23 cellular contexts compared by ENCODE assay signal in the genomic region with DNA sequence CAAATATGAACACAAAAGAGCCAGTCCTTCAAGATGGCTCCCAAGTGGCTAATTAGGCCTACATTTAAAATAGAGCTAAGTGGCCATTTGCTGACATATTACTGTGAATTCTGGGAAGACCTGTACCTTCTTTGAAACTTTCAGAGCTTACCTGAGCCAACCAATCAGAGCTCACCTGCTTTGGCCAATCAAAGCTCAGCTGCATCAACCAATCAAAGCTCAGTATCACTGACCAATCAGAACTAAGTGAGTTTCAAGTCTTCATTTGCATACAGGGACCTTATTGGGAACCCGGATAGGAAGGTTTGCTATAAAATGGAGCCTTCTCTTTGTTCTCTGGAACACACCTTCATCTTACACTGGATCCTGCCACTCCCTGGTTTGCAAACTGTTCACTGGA.
DNase-seq lines count a peak whose midpoint lies in the region; ATAC-seq, FAIRE-seq and TF ChIP-seq lines count a peak whose summit lies in the region.
"Had no signal": no experiment of that assay in that cellular context is flagged by ENCODE, and none has a peak within 500 bp of the region (broad histone marks: within the 10 kb centered on the region; RNA-seq: fewer than 3 reads in every experiment).

No MANE protein-coding gene starts in this region.

- no peak overlapping the region for H3K4me2 ChIP-seq in HCT116 (ENCODE audit: low read length)
- no peak overlapping the region for H3K4me2 ChIP-seq in K562 (ENCODE audit: insufficient read depth, low read length)
- H3K4me2 ChIP-seq: BLaER1 had no signal

- POLR2A ChIA-PET in HCT116 (lab: Charles Lee) (no interaction called here), K562 (lab: Yijun Ruan, JAX) (interaction anchor here (0.7 to 0.9 kb wide), 2 partner anchors 14 to 33 kb away, joined by 3 read pairs; no protein-coding TSS in a partner anchor)

- H4K20me1 ChIP-seq in HCT116 (ENCODE audit: insufficient read depth) (no peaks in the 10 kb centered on the region), K562 (replicated peaks; ENCODE audit: control insufficient read depth, insufficient read depth, low read length) (no peaks in the 10 kb centered on the region)
- H4K20me1 ChIP-seq: BLaER1 had no signal

- DNase-seq in HCT116 (ENCODE audit: low read depth, low spot score) = peak; percentile 23
- DNase-seq in NAMALWA (ENCODE audit: low spot score) = peak; percentile 49
- DNase-seq in K562 (ENCODE audit: extremely low read depth in 1 of 4, low spot score in 3 of 4) = peak in 3 of 4 experiments; percentile 26 to 35 (median 27)
- DNase-seq in effector CD8-positive, alpha-beta T cell (lab: John Stamatoyannopoulos, UW) = no peak
- no peak for DNase-seq in ovary
- DNase-seq in activated CD4-positive, alpha-beta T cell treated with anti-CD3 and anti-CD28 coated beads for 48 hours = no peak
- DNase-seq: 8988T; ACHN; BE2C; C1 segment of cervical spinal cord; Calu3; CD4-positive, alpha-beta memory T cell; CD4-positive, CD25-positive, alpha-beta regulatory T cell; CD8-positive, alpha-beta memory T cell; COR-L47; DMS79 treated with DMSO at 0.1 percent for 48 hours; GF-D8 had no signal

- H3K9ac ChIP-seq in HCT116 (ENCODE audit: low read length) = no peak overlapping the region
- no peak overlapping the region for H3K9ac ChIP-seq in K562 (ENCODE audit: insufficient read depth in 1 of 2, low read depth in 2 of 2, low read length in 2 of 2)
- H3K9ac ChIP-seq: BLaER1 had no signal

- H2AFZ ChIP-seq in HCT116 (ENCODE audit: low read depth, low read length, poor library complexity, severe bottlenecking) (peak overlapping the region; percentile 20), K562 (ENCODE audit: low read depth, low read length) (no peak overlapping the region)

- no peaks in the 10 kb centered on the region for H3K9me1 ChIP-seq in K562 (ENCODE audit: control insufficient read depth, insufficient read depth, low read length)

- H3K79me2 ChIP-seq in HCT116 (ENCODE audit: insufficient read depth, low read length) = no peaks in the 10 kb centered on the region
- H3K79me2 ChIP-seq in K562 (ENCODE audit: control insufficient read depth, insufficient read depth, low read length) = no peaks in the 10 kb centered on the region

- H3K27ac ChIP-seq in HCT116 (ENCODE audit: low read depth, low read length) (no peak overlapping the region), K562 (ENCODE audit: extremely low read depth, low read depth, low read length) (no peak overlapping the region), ovary (no peak overlapping the region)
- H3K27ac ChIP-seq: BLaER1 had no signal

- ATAC-seq in HCT116 (no peak), K562 (peak; percentile 49; the same call in 2 of the 3 replicates), GM18870 (IDR thresholded peaks at IDR 0.05; ENCODE audit: unreplicated experiment) (no peak)

- H3K9me3 ChIP-seq in HCT116 (ENCODE audit: control insufficient read depth in 1 of 2, insufficient read depth in 1 of 2, low read depth in 1 of 2, low read length in 2 of 2) (peaks cover 0 to 5% of the 10 kb centered on the region in 2 experiments; a peak in 1 of 4 replicates), K562 (replicated peaks; ENCODE audit: control insufficient read depth, insufficient read depth, low read depth, low read length) (peaks cover 2% of the 10 kb centered on the region), ovary (no peaks in the 10 kb centered on the region)
- H3K9me3 ChIP-seq: BE2C had no signal

- no peaks in the 10 kb centered on the region for H3K36me3 ChIP-seq in HCT116 (ENCODE audit: control insufficient read depth in 1 of 2, insufficient read depth in 2 of 2, low read length in 2 of 2)
- H3K36me3 ChIP-seq in K562 (ENCODE audit: control insufficient read depth, insufficient read depth, low read length) = no peaks in the 10 kb centered on the region
- no peaks in the 10 kb centered on the region for H3K36me3 ChIP-seq in ovary
- H3K36me3 ChIP-seq: BE2C, BLaER1 had no signal

- in situ Hi-C loops in K562 (cut with MboI) = no loop called here

- TF ChIP-seq CTCF in HCT116 (IDR thresholded peaks at IDR 0.05 in 2 of 3, conservative IDR thresholded peaks at IDR 0.05 in 1 of 3; ENCODE audit: borderline replicate concordance in 1 of 3, insufficient read depth in 1 of 3, low read depth in 2 of 3, low read length in 2 of 3) (no peak), K562 (IDR thresholded peaks at IDR 0.05 in 2 of 3, conservative IDR thresholded peaks at IDR 0.05 in 1 of 3; ENCODE audit: insufficient read depth in 2 of 3, low read depth in 1 of 3, low read length in 3 of 3) (no peak), ovary (IDR thresholded peaks at IDR 0.05) (no peak)

- RAD21 ChIA-PET in HCT116 (lab: Charles Lee; ENCODE audit: low non-redundant PET in 1 of 2, low total read pairs in 2 of 2, uncharacterized antibody in 2 of 2, unreplicated experiment in 2 of 2) = no interaction called here

- no peak for TF ChIP-seq EP300 in K562 (IDR thresholded peaks at IDR 0.05; ENCODE audit: low read length)
- TF ChIP-seq EP300 in ovary (IDR thresholded peaks at IDR 0.05) = no peak

- no peak for TF ChIP-seq RAD21 in HCT116 (IDR thresholded peaks at IDR 0.05; ENCODE audit: low read depth)
- TF ChIP-seq RAD21 in K562 (CRISPR knock-in tag; conservative IDR thresholded peaks at IDR 0.05 in 1 of 2, IDR thresholded peaks at IDR 0.05 in 1 of 2) = no peak

- no peaks in the 10 kb centered on the region for H3K27me3 ChIP-seq in HCT116 (ENCODE audit: insufficient read depth, low read length)
- H3K27me3 ChIP-seq in K562 (ENCODE audit: control insufficient read depth in 2 of 2, insufficient read depth in 2 of 2, low read length in 2 of 2) = peaks cover 9 to 61% of the 10 kb centered on the region in 2 experiments; a peak in 4 of 5 replicates
- no peaks in the 10 kb centered on the region for H3K27me3 ChIP-seq in ovary
- H3K27me3 ChIP-seq: BE2C, BLaER1 had no signal

- H3K4me3 ChIP-seq in HCT116 (replicated peaks in 1 of 2; ENCODE audit: low read depth in 1 of 2, low read length in 2 of 2) (no peak overlapping the region), K562 (no peak overlapping the region), ovary (no peak overlapping the region)
- H3K4me3 ChIP-seq: BLaER1 had no signal

- TF ChIP-seq POLR2A in HCT116 (IDR thresholded peaks at IDR 0.05; ENCODE audit: borderline replicate concordance, extremely low read depth, insufficient read depth, insufficient read length) = no peak
- no peak for TF ChIP-seq POLR2A in K562 (conservative IDR thresholded peaks at IDR 0.05)
- no peak for TF ChIP-seq POLR2A in ovary (IDR thresholded peaks at IDR 0.05)

- peak; percentile 51 for FAIRE-seq in K562 (lab: Jason Lieb, UNC)
- FAIRE-seq: A204.1, D721Med, G401.6, GM12891 had no signal

- H3K9me2 ChIP-seq in HCT116 (ENCODE audit: insufficient read depth) = no peaks in the 10 kb centered on the region

- H3K4me1 ChIP-seq in HCT116 (ENCODE audit: control insufficient read depth in 1 of 2, insufficient read depth in 2 of 2, low read length in 2 of 2) = no peaks in the 10 kb centered on the region
- H3K4me1 ChIP-seq in K562 (replicated peaks in 1 of 2; ENCODE audit: control insufficient read depth in 2 of 2, insufficient read depth in 2 of 2, low read length in 2 of 2) = no peaks in the 10 kb centered on the region
- no peaks in the 10 kb centered on the region for H3K4me1 ChIP-seq in ovary (ENCODE audit: insufficient read depth)
- H3K4me1 ChIP-seq: BE2C had no signal

- CTCF ChIA-PET in HCT116 (lab: Charles Lee) (interaction anchor here (1.3 kb wide), 1 partner anchor 232 kb away, joined by 4 read pairs; no protein-coding TSS in a partner anchor), K562 (lab: Yijun Ruan, JAX; ENCODE audit: low intra/inter-chr PET ratio) (no interaction called here)

- WGBS in K562 (ENCODE audit: insufficient coverage, low coverage, missing lambda C conversion rate) = 5% methylated on average over 1 of the region's 1 CpG
- 79 to 91% (median 84%) methylated on average over 1 of the region's 1 CpG for whole genome bisulfite sequencing in ovary, 3 donors

- BruUV-seq in HCT116 (replicated peaks; lab: Mats Ljungman, UMichigan) (no TSS peak), K562 (replicated peaks; lab: Mats Ljungman, UMichigan) (no TSS peak)

- intact Hi-C loops in HCT116 (cut with micrococcal nuclease) (no loop called here), K562 (cut with micrococcal nuclease) (no loop called here), ovary (cut with DNase I) (no loop called here)

TF ChIP-seq in HCT116, 20 proteins besides CTCF, POLR2A, EP300 and RAD21:
- TF ChIP-seq CEBPB (IDR thresholded peaks at IDR 0.05; ENCODE audit: low read depth) (no peak), SIN3A (IDR thresholded peaks at IDR 0.05; ENCODE audit: low read depth) (no peak), SP1 (IDR thresholded peaks at IDR 0.05; ENCODE audit: low read depth) (no peak), EZH2phosphoT487 (IDR thresholded peaks at IDR 0.05; ENCODE audit: borderline replicate concordance) (no peak), ZFX (IDR thresholded peaks at IDR 0.05) (no peak), SRF (IDR thresholded peaks at IDR 0.05; ENCODE audit: low read depth) (no peak), ZNF274 (IDR thresholded peaks at IDR 0.05; ENCODE audit: low read depth, low read length) (no peak)

TF ChIP-seq in K562, 482 proteins besides CTCF, POLR2A, EP300 and RAD21 (continues in another document):
- no peak for TF ChIP-seq PRMT5 (CRISPR knock-in tag; IDR thresholded peaks at IDR 0.05)
- TF ChIP-seq ETV1 (tag; conservative IDR thresholded peaks at IDR 0.05; ENCODE audit: low read depth) = no peak
- no peak for TF ChIP-seq WHSC1 (IDR thresholded peaks at IDR 0.05; ENCODE audit: low read length)
- peak; percentile 54 for TF ChIP-seq FOS (IDR thresholded peaks at IDR 0.05; ENCODE audit: extremely low read depth, insufficient read length)
- TF ChIP-seq, protein P1, sequence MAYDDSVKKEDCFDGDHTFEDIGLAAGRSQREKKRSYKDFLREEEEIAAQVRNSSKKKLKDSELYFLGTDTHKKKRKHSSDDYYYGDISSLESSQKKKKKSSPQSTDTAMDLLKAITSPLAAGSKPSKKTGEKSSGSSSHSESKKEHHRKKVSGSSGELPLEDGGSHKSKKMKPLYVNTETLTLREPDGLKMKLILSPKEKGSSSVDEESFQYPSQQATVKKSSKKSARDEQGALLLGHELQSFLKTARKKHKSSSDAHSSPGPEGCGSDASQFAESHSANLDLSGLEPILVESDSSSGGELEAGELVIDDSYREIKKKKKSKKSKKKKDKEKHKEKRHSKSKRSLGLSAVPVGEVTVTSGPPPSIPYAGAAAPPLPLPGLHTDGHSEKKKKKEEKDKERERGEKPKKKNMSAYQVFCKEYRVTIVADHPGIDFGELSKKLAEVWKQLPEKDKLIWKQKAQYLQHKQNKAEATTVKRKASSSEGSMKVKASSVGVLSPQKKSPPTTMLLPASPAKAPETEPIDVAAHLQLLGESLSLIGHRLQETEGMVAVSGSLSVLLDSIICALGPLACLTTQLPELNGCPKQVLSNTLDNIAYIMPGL (CRISPR knock-in tag; IDR thresholded peaks at IDR 0.05) = no peak

Comparison
In these comparisons a context has a peak if more than half of its experiments do, and no peak if none do; other contexts are left out.
1. DNase-seq: peak in HCT116 (single experiment), NAMALWA (single experiment) and K562 (3 of 4); none in effector CD8-positive, alpha-beta T cell (single experiment), ovary (0 of 5) and activated CD4-positive, alpha-beta T cell treated with anti-CD3 and anti-CD28 coated beads for 48 hours (single experiment).